1 cellular context compared by ENCODE assay signal in the genomic region with DNA sequence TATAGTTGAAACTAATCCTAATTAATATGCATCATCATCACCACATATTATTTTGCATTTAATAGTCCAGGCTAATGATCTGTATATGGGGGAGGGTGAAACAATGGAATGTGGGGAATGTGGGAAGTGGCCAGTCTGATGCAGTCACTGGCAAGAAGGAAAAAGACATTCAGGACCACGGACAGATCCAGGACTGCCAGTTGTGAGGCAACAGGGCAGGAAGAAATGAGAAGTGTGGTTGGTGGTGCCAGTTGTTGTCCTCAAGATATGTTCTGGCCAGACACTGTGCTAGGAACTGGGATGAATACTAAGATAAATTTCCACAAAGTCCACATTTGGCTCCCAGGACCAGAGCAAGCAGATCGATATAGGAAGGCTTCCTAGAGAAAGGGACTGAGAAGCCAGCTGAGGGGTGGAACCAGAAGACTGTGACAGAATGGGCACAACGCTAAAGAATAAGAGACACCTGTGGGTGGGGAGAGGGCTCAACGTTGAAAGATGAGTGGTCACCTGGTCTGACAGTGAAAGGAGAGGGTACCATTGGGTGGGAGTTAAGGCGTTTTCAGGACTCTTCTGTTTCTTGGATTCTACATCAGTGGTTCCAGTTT.
TF ChIP-seq lines count a peak whose summit lies in the region.

No MANE protein-coding gene starts in this region.

TF ChIP-seq in HepG2, 621 proteins besides CTCF, POLR2A, EP300 and RAD21 (continued from another document and continues in another):
- TF ChIP-seq, protein P1, sequence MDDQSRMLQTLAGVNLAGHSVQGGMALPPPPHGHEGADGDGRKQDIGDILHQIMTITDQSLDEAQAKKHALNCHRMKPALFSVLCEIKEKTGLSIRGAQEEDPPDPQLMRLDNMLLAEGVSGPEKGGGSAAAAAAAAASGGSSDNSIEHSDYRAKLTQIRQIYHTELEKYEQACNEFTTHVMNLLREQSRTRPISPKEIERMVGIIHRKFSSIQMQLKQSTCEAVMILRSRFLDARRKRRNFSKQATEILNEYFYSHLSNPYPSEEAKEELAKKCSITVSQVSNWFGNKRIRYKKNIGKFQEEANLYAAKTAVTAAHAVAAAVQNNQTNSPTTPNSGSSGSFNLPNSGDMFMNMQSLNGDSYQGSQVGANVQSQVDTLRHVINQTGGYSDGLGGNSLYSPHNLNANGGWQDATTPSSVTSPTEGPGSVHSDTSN (CRISPR knock-in tag; IDR thresholded peaks at IDR 0.05; ENCODE audit: borderline replicate concordance), result 0 out of 2 replicates have a peak, but pooled peaks have one; percentile 50
- TF ChIP-seq ETV5 (CRISPR knock-in tag; IDR thresholded peaks at IDR 0.05; ENCODE audit: borderline replicate concordance) (0 out of 2 replicates have a peak, but pooled peaks have one; percentile 41), ZC3H13 (CRISPR knock-in tag; IDR thresholded peaks at IDR 0.05) (no peak), TOE1 (CRISPR knock-in tag; IDR thresholded peaks at IDR 0.05) (no peak), TOPORS (CRISPR knock-in tag; IDR thresholded peaks at IDR 0.05) (no peak), ZMYM4 (CRISPR knock-in tag; IDR thresholded peaks at IDR 0.05) (no peak), PHF21A (CRISPR knock-in tag; IDR thresholded peaks at IDR 0.05) (no peak), HMG20B (CRISPR knock-in tag; conservative IDR thresholded peaks at IDR 0.05) (0 out of 2 replicates have a peak, but pooled peaks have one; percentile 57), ETV6 (CRISPR knock-in tag; conservative IDR thresholded peaks at IDR 0.05) (peak; percentile 65; the same call in 1 of the 2 replicates), KAT7 (CRISPR knock-in tag; IDR thresholded peaks at IDR 0.05; ENCODE audit: borderline replicate concordance) (no peak), HNRNPUL1 (IDR thresholded peaks at IDR 0.05; ENCODE audit: low read depth, low read length) (no peak), ZNF337 (CRISPR knock-in tag; IDR thresholded peaks at IDR 0.05; ENCODE audit: borderline replicate concordance, low read depth) (no peak), ZZZ3 (CRISPR knock-in tag; IDR thresholded peaks at IDR 0.05; ENCODE audit: borderline replicate concordance) (no peak), ZNF121 (CRISPR knock-in tag; IDR thresholded peaks at IDR 0.05) (no peak), ZFP36L2 (CRISPR knock-in tag; IDR thresholded peaks at IDR 0.05) (peak; percentile 93; the same call in 1 of the 2 replicates), PTBP1 (IDR thresholded peaks at IDR 0.05; ENCODE audit: low read depth, low read length, poor library complexity, severe bottlenecking) (no peak), GFI1 (CRISPR knock-in tag; IDR thresholded peaks at IDR 0.05; ENCODE audit: borderline replicate concordance) (no peak), ZBTB21 (CRISPR knock-in tag; IDR thresholded peaks at IDR 0.05) (peak; percentile 61; the same call in 1 of the 2 replicates), PAX8 (CRISPR knock-in tag; IDR thresholded peaks at IDR 0.05; ENCODE audit: borderline replicate concordance) (no peak), NAIF1 (CRISPR knock-in tag; IDR thresholded peaks at IDR 0.05; ENCODE audit: borderline replicate concordance) (no peak), ZNF350 (CRISPR knock-in tag; IDR thresholded peaks at IDR 0.05; ENCODE audit: borderline replicate concordance, low read depth) (no peak), NPAS2 (CRISPR knock-in tag; IDR thresholded peaks at IDR 0.05; ENCODE audit: borderline replicate concordance) (no peak), TAF15 (IDR thresholded peaks at IDR 0.05; ENCODE audit: low read depth, low read length, poor library complexity, severe bottlenecking) (no peak), RBM22 (optimal IDR thresholded peaks at IDR 0.05; ENCODE audit: low read length) (no peak), HOXD1 (CRISPR knock-in tag; IDR thresholded peaks at IDR 0.05) (no peak), TBP (CRISPR knock-in tag; IDR thresholded peaks at IDR 0.05) (no peak), ZNF33B (CRISPR knock-in tag; IDR thresholded peaks at IDR 0.05) (no peak), ZSCAN22 (CRISPR knock-in tag; IDR thresholded peaks at IDR 0.05) (no peak), ZNF20 (CRISPR knock-in tag; IDR thresholded peaks at IDR 0.05) (no peak), ERF (CRISPR knock-in tag; IDR thresholded peaks at IDR 0.05) (peak; percentile 78; the same call in 1 of the 2 replicates), REL (CRISPR knock-in tag; conservative IDR thresholded peaks at IDR 0.05) (no peak), KLF6 (CRISPR knock-in tag; IDR thresholded peaks at IDR 0.05) (peak; percentile 78; the same call in 1 of the 2 replicates), ZNF792 (CRISPR knock-in tag; IDR thresholded peaks at IDR 0.05) (peak; percentile 80)
- TF ChIP-seq, protein P2, sequence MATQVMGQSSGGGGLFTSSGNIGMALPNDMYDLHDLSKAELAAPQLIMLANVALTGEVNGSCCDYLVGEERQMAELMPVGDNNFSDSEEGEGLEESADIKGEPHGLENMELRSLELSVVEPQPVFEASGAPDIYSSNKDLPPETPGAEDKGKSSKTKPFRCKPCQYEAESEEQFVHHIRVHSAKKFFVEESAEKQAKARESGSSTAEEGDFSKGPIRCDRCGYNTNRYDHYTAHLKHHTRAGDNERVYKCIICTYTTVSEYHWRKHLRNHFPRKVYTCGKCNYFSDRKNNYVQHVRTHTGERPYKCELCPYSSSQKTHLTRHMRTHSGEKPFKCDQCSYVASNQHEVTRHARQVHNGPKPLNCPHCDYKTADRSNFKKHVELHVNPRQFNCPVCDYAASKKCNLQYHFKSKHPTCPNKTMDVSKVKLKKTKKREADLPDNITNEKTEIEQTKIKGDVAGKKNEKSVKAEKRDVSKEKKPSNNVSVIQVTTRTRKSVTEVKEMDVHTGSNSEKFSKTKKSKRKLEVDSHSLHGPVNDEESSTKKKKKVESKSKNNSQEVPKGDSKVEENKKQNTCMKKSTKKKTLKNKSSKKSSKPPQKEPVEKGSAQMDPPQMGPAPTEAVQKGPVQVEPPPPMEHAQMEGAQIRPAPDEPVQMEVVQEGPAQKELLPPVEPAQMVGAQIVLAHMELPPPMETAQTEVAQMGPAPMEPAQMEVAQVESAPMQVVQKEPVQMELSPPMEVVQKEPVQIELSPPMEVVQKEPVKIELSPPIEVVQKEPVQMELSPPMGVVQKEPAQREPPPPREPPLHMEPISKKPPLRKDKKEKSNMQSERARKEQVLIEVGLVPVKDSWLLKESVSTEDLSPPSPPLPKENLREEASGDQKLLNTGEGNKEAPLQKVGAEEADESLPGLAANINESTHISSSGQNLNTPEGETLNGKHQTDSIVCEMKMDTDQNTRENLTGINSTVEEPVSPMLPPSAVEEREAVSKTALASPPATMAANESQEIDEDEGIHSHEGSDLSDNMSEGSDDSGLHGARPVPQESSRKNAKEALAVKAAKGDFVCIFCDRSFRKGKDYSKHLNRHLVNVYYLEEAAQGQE (IDR thresholded peaks at IDR 0.05; ENCODE audit: borderline replicate concordance in 1 of 2, low read depth in 1 of 2, low read length in 2 of 2), result peak; percentile 95 to 98
- TF ChIP-seq, protein P3, sequence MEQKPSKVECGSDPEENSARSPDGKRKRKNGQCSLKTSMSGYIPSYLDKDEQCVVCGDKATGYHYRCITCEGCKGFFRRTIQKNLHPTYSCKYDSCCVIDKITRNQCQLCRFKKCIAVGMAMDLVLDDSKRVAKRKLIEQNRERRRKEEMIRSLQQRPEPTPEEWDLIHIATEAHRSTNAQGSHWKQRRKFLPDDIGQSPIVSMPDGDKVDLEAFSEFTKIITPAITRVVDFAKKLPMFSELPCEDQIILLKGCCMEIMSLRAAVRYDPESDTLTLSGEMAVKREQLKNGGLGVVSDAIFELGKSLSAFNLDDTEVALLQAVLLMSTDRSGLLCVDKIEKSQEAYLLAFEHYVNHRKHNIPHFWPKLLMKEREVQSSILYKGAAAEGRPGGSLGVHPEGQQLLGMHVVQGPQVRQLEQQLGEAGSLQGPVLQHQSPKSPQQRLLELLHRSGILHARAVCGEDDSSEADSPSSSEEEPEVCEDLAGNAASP (CRISPR knock-in tag; IDR thresholded peaks at IDR 0.05; ENCODE audit: borderline replicate concordance), result peak; percentile 65
- TF ChIP-seq, protein P4, sequence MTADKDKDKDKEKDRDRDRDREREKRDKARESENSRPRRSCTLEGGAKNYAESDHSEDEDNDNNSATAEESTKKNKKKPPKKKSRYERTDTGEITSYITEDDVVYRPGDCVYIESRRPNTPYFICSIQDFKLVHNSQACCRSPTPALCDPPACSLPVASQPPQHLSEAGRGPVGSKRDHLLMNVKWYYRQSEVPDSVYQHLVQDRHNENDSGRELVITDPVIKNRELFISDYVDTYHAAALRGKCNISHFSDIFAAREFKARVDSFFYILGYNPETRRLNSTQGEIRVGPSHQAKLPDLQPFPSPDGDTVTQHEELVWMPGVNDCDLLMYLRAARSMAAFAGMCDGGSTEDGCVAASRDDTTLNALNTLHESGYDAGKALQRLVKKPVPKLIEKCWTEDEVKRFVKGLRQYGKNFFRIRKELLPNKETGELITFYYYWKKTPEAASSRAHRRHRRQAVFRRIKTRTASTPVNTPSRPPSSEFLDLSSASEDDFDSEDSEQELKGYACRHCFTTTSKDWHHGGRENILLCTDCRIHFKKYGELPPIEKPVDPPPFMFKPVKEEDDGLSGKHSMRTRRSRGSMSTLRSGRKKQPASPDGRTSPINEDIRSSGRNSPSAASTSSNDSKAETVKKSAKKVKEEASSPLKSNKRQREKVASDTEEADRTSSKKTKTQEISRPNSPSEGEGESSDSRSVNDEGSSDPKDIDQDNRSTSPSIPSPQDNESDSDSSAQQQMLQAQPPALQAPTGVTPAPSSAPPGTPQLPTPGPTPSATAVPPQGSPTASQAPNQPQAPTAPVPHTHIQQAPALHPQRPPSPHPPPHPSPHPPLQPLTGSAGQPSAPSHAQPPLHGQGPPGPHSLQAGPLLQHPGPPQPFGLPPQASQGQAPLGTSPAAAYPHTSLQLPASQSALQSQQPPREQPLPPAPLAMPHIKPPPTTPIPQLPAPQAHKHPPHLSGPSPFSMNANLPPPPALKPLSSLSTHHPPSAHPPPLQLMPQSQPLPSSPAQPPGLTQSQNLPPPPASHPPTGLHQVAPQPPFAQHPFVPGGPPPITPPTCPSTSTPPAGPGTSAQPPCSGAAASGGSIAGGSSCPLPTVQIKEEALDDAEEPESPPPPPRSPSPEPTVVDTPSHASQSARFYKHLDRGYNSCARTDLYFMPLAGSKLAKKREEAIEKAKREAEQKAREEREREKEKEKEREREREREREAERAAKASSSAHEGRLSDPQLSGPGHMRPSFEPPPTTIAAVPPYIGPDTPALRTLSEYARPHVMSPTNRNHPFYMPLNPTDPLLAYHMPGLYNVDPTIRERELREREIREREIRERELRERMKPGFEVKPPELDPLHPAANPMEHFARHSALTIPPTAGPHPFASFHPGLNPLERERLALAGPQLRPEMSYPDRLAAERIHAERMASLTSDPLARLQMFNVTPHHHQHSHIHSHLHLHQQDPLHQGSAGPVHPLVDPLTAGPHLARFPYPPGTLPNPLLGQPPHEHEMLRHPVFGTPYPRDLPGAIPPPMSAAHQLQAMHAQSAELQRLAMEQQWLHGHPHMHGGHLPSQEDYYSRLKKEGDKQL (CRISPR knock-in tag; IDR thresholded peaks at IDR 0.05; ENCODE audit: low read depth), result no peak
- TF ChIP-seq, protein P5, sequence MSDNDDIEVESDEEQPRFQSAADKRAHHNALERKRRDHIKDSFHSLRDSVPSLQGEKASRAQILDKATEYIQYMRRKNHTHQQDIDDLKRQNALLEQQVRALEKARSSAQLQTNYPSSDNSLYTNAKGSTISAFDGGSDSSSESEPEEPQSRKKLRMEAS (IDR thresholded peaks at IDR 0.05), result no peak
- TF ChIP-seq, protein P6, sequence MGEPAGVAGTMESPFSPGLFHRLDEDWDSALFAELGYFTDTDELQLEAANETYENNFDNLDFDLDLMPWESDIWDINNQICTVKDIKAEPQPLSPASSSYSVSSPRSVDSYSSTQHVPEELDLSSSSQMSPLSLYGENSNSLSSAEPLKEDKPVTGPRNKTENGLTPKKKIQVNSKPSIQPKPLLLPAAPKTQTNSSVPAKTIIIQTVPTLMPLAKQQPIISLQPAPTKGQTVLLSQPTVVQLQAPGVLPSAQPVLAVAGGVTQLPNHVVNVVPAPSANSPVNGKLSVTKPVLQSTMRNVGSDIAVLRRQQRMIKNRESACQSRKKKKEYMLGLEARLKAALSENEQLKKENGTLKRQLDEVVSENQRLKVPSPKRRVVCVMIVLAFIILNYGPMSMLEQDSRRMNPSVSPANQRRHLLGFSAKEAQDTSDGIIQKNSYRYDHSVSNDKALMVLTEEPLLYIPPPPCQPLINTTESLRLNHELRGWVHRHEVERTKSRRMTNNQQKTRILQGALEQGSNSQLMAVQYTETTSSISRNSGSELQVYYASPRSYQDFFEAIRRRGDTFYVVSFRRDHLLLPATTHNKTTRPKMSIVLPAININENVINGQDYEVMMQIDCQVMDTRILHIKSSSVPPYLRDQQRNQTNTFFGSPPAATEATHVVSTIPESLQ (CRISPR knock-in tag; conservative IDR thresholded peaks at IDR 0.05), result 0 out of 2 replicates have a peak, but pooled peaks have one; percentile 63
- TF ChIP-seq, protein P7, sequence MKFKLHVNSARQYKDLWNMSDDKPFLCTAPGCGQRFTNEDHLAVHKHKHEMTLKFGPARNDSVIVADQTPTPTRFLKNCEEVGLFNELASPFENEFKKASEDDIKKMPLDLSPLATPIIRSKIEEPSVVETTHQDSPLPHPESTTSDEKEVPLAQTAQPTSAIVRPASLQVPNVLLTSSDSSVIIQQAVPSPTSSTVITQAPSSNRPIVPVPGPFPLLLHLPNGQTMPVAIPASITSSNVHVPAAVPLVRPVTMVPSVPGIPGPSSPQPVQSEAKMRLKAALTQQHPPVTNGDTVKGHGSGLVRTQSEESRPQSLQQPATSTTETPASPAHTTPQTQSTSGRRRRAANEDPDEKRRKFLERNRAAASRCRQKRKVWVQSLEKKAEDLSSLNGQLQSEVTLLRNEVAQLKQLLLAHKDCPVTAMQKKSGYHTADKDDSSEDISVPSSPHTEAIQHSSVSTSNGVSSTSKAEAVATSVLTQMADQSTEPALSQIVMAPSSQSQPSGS (CRISPR knock-in tag; IDR thresholded peaks at IDR 0.05), result peak; percentile 70; the same call in 1 of the 2 replicates
- TF ChIP-seq, protein P8, sequence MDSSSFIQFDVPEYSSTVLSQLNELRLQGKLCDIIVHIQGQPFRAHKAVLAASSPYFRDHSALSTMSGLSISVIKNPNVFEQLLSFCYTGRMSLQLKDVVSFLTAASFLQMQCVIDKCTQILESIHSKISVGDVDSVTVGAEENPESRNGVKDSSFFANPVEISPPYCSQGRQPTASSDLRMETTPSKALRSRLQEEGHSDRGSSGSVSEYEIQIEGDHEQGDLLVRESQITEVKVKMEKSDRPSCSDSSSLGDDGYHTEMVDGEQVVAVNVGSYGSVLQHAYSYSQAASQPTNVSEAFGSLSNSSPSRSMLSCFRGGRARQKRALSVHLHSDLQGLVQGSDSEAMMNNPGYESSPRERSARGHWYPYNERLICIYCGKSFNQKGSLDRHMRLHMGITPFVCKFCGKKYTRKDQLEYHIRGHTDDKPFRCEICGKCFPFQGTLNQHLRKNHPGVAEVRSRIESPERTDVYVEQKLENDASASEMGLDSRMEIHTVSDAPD (CRISPR knock-in tag; IDR thresholded peaks at IDR 0.05), result no peak
- TF ChIP-seq, protein P9, sequence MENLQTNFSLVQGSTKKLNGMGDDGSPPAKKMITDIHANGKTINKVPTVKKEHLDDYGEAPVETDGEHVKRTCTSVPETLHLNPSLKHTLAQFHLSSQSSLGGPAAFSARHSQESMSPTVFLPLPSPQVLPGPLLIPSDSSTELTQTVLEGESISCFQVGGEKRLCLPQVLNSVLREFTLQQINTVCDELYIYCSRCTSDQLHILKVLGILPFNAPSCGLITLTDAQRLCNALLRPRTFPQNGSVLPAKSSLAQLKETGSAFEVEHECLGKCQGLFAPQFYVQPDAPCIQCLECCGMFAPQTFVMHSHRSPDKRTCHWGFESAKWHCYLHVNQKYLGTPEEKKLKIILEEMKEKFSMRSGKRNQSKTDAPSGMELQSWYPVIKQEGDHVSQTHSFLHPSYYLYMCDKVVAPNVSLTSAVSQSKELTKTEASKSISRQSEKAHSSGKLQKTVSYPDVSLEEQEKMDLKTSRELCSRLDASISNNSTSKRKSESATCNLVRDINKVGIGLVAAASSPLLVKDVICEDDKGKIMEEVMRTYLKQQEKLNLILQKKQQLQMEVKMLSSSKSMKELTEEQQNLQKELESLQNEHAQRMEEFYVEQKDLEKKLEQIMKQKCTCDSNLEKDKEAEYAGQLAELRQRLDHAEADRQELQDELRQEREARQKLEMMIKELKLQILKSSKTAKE (CRISPR knock-in tag; IDR thresholded peaks at IDR 0.05; ENCODE audit: borderline replicate concordance), result no peak
